In the genomic region with DNA sequence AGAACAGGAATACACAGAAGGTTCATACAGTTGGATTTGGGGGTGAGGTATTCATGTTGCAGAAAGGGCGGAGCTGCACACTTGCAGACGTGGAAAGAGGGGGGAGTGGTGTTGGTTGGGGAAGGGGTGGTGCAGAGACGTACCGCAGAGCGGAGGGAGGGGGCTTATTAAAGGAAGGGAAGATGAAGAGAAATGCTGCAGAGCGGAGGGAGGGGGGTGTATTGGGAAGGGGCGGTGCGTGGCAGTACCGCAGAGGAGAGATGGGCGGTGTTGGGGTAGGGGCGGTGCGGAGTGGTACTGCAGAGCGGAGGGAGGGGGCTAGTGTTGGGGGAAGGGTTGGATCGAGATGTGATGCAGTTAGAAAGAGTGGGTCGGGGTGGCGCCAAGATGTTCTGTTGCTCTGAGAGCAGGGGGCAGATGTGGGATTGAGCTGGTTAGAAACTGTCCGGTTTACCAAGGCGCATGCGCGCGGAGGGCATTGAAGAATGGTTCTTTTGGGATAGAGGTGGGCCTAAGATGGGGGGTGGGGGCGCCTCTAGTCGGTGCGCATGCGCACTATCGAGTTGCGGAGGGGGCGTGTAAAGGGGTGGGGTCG, we compare ENCODE assay signal across 8 cellular contexts.
A peak's percentile ranks its signal among the peaks of the same experiment; 100 is the strongest.
DNase-seq lines count a peak whose midpoint lies in the region; ATAC-seq and TF ChIP-seq lines count a peak whose summit lies in the region.

No MANE protein-coding gene starts in this region.

- H3K27me3 ChIP-seq in mucosa of rectum (ENCODE audit: control insufficient read depth in 2 of 2, insufficient read depth in 2 of 2, low read length in 2 of 2): peaks cover 0 to 3% of the 10 kb centered on the region in 2 donors

- H3K9me3 ChIP-seq in mucosa of rectum (ENCODE audit: control insufficient read depth in 2 of 2, low read length in 2 of 2): no peaks in the 10 kb centered on the region

- H3K4me1 ChIP-seq in mucosa of rectum (ENCODE audit: control insufficient read depth in 2 of 2, insufficient read depth in 2 of 2, low read length in 2 of 2): no peaks in the 10 kb centered on the region

- peak overlapping the region; percentile 38 for H3K4me3 ChIP-seq in epithelial cell of esophagus (ENCODE audit: low read length)
- H3K4me3 ChIP-seq in mucosa of rectum (ENCODE audit: low read length in 2 of 2): peak overlapping the region; percentile 56 to 65

- no peak overlapping the region for H3K9ac ChIP-seq in mucosa of rectum (ENCODE audit: low read depth in 1 of 2, low read length in 2 of 2)

- no peak for TF ChIP-seq CTCF in epithelial cell of esophagus (IDR thresholded peaks at IDR 0.05; ENCODE audit: insufficient read depth, low read depth, low read length, missing control alignments)

- H3K27ac ChIP-seq in mucosa of rectum (ENCODE audit: low read depth in 2 of 2, low read length in 2 of 2): peak overlapping the region in 1 of 2 donors; percentile 32

- H3K36me3 ChIP-seq in mucosa of rectum (ENCODE audit: control insufficient read depth in 2 of 2, insufficient read depth in 2 of 2, low read length in 2 of 2): no peaks in the 10 kb centered on the region

- DNase-seq in AG08396 (ENCODE audit: low spot score): peak; percentile 81
- peak; percentile 97 for DNase-seq in NCI-H2227 treated with DMSO at 0.1 percent for 48 hours (lab: John Stamatoyannopoulos, UW)
- DNase-seq in activated CD8-positive, alpha-beta memory T cell treated with anti-CD3 and anti-CD28 coated beads, Interleukin-2, amount 50 U/mL, for 4 hours: peak; percentile 48
- DNase-seq in epithelial cell of esophagus (ENCODE audit: low read depth): peak; percentile 15
- DNase-seq in stimulated activated CD8-positive, alpha-beta memory T cell treated with anti-CD3 and anti-CD28 coated beads, Interleukin-4, amount 100 ng/mL, for 24 hours (ENCODE audit: low read depth): peak; percentile 25

- ATAC-seq in GM21367 (IDR thresholded peaks at IDR 0.05; ENCODE audit: unreplicated experiment) (peak; percentile 74), HG03457 (IDR thresholded peaks at IDR 0.05; ENCODE audit: unreplicated experiment) (no peak)

Comparison
In these comparisons a context has a peak if more than half of its experiments do, and no peak if none do; other contexts are left out.
1. DNase-seq: peak in every context shown above with its lines; median percentile 97 in NCI-H2227 treated with DMSO at 0.1 percent for 48 hours; 81 in AG08396; 48 in activated CD8-positive, alpha-beta memory T cell treated with anti-CD3 and anti-CD28 coated beads, Interleukin-2, amount 50 U/mL, for 4 hours; 25 in stimulated activated CD8-positive, alpha-beta memory T cell treated with anti-CD3 and anti-CD28 coated beads, Interleukin-4, amount 100 ng/mL, for 24 hours; 15 in epithelial cell of esophagus.